ENCODE assay signal across 30 cellular contexts in the genomic region with DNA sequence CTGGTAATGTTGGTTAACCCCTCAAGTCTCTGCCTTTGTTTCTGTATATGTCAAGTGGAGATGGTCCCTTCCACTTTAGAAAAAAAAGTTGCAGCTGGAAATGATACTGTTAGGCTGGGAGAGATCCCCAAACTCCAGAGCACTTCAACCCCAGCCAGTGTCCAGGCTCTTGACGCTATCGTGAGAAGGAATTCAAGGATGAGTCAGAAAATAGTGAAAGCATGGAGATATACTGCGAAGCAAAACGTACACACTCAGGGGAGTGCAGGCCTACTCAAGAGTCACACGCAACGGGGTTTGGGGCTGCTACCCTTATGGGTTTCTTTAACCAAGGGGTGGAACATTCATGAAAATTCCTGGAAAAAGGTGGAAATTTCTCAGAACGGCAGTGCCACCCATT. TPM values are rescaled to one million over a fixed set of nuclear protein-coding genes. Genes with fewer than 3 reads are reported as not detected.
"Had no signal": no experiment of that assay in that cellular context is flagged by ENCODE, and none has a peak within 500 bp of the region (broad histone marks: within the 10 kb centered on the region; RNA-seq: fewer than 3 reads in every experiment).

No MANE protein-coding gene starts in this region.

- ATAC-seq: gastroesophageal sphincter, natural killer cell had no signal

- H3K27ac ChIP-seq: colonic mucosa, gastroesophageal sphincter, hepatocyte, sigmoid colon, skin epidermis, thyroid gland had no signal

- H3K27me3 Mint-ChIP-seq: type B pancreatic cell had no signal

- H3K27ac Mint-ChIP-seq: endodermal cell, mesothelial cell of epicardium, natural killer cell, type B pancreatic cell had no signal

- H3K27me3 ChIP-seq: colonic mucosa, gastroesophageal sphincter, hepatocyte, right atrium auricular region, sigmoid colon, thyroid gland had no signal

- H3K36me3 Mint-ChIP-seq: natural killer cell had no signal

- H3K4me3 ChIP-seq: colonic mucosa, gastroesophageal sphincter, hepatocyte, right atrium auricular region, sigmoid colon, skin epidermis, thyroid gland had no signal

- H3K4me1 Mint-ChIP-seq: natural killer cell had no signal

- FAIRE-seq: endothelial cell of umbilical vein, islet of Langerhans, urothelium cell line had no signal

- H3K9me3 Mint-ChIP-seq: endodermal cell, mesothelial cell of epicardium, natural killer cell had no signal

- H3K36me3 ChIP-seq: colonic mucosa, right atrium auricular region, sigmoid colon, thyroid gland had no signal

- H3K9me3 ChIP-seq: colonic mucosa, gastroesophageal sphincter, right atrium auricular region, sigmoid colon, thyroid gland had no signal

- DNase-seq: cerebellar nuclear complex; colonic mucosa; effector CD4-positive, alpha-beta T cell; endodermal cell; foreskin fibroblast; kidney glomerular epithelial cell; natural killer cell; sigmoid colon; stimulated activated CD4-positive, alpha-beta T cell treated with anti-CD3 and anti-CD28 coated beads, Interleukin-12 subunit alpha, Interleukin-12 subunit beta, amount 100 ng/mL, for 4 hours; stimulated activated naive CD4-positive, alpha-beta T cell treated with Interleukin-2 at 50 U/mL for 16 hours; thyroid gland had no signal

- H3K4me3 Mint-ChIP-seq: endodermal cell, mesothelial cell of epicardium, natural killer cell, neural crest cell, type B pancreatic cell had no signal

- H3K4me1 ChIP-seq: colonic mucosa, gastroesophageal sphincter, right atrium auricular region, sigmoid colon, thyroid gland had no signal

RNA-seq across cellular contexts. Expression of a gene that starts 24.9 kb away (rescaled TPM):
- total RNA-seq: colonic mucosa, dermis microvascular lymphatic vessel endothelial cell, endothelial cell of umbilical vein, fibroblast of lung, gastroesophageal sphincter, hepatocyte, liver, lung microvascular endothelial cell, mesothelial cell of epicardium, mucosa of gallbladder, myocyte, natural killer cell, neural crest cell, osteocyte, posterior vena cava, right atrium auricular region, sigmoid colon, thyroid gland had no signal
- polyA plus RNA-seq: endothelial cell of umbilical vein, esophagus, fibroblast of lung, sigmoid colon had no signal
